In the genomic region with DNA sequence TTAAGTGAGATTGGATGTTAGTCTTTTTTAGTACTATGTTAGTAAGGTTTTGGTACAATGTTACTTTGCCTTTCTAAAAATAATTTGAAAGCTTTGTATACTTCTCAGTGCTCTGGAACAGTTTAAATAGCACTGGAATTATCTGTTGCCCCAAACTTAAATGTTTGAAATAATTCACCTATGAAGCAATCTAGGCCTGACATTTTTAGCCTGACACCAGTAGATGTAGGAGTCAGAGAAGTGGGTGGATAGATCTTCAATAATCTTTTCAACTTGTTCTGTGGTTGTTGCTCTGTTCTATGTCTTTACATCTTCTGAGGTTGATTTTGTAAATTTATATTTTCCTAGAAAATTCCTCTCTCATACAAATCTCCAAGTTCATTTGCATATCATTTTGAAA, we compare ENCODE assay signal across 16 cellular contexts.
"Had no signal": no experiment of that assay in that cellular context is flagged by ENCODE, and none has a peak within 500 bp of the region (broad histone marks: within the 10 kb centered on the region; RNA-seq: fewer than 3 reads in every experiment).

No MANE protein-coding gene starts in this region.

- H3K27ac ChIP-seq: adrenal gland, dorsolateral prefrontal cortex, lower lobe of right lung, stomach, testis, upper lobe of left lung, WERI-Rb-1 had no signal

- H3K4me1 ChIP-seq: adrenal gland, testis had no signal

- H3K9me3 ChIP-seq: adrenal gland, lower lobe of right lung, stomach, testis, upper lobe of left lung had no signal

- H3K27me3 ChIP-seq: adrenal gland, dorsolateral prefrontal cortex, stomach, testis, upper lobe of left lung had no signal

- DNase-seq: activated CD4-positive, alpha-beta T cell treated with anti-CD3 and anti-CD28 coated beads, Interleukin-2, amount 50 U/mL, for 48 hours; activated gamma-delta T cell; adrenal gland; dorsolateral prefrontal cortex; left cardiac atrium; lower lobe of right lung; nephron progenitor cell; nucleus accumbens; posterior cingulate gyrus; stimulated activated CD4-positive, alpha-beta T cell treated with anti-CD3 and anti-CD28 coated beads, Interleukin-4, amount 100 ng/mL, for 1 hour; stomach; T-helper 17 cell; testis; upper lobe of left lung; WERI-Rb-1 had no signal

- H3K36me3 ChIP-seq: adrenal gland, lower lobe of right lung, stomach, upper lobe of left lung, WERI-Rb-1 had no signal

- ATAC-seq: left cardiac atrium, lower lobe of right lung, T-helper 17 cell had no signal

- H3K4me3 ChIP-seq: adrenal gland, dorsolateral prefrontal cortex, lower lobe of right lung, skin epidermis, stomach, testis, upper lobe of left lung had no signal
